10 cellular contexts compared by ENCODE assay signal in the genomic region with DNA sequence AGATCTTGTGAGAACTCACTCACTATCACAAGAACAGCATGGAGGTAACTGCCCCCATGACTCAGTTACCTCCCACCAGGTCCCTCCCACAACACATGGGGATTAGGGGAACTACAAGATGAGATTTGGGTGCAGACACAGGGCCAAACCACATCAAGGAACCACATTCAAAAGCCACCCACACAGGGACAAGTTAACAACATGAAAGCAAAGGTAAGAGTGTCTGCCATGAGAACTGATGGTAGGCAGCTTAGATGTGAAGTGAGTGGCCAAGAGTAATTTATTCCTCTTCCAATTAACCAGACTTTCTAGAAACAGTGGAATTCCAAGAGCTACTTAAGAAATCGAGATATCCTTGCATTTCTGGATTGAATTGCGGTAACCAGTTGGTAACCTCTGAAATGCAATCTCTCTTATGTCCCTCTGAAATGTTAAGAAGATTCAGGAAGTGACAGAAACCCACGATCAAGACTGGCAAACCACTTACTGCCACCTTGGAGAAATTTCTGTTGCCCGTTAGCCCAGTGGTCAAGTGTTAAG.
DNase-seq lines count a peak whose midpoint lies in the region; ATAC-seq, FAIRE-seq and TF ChIP-seq lines count a peak whose summit lies in the region.
"Had no signal": no experiment of that assay in that cellular context is flagged by ENCODE, and none has a peak within 500 bp of the region (broad histone marks: within the 10 kb centered on the region; RNA-seq: fewer than 3 reads in every experiment).

No MANE protein-coding gene starts in this region.

- no peak overlapping the region for H3K9ac ChIP-seq in GM12878 (ENCODE audit: control insufficient read depth, insufficient read depth, low read length)

- H3K27me3 ChIP-seq in GM12878 (replicated peaks in 1 of 2; ENCODE audit: control insufficient read depth in 2 of 2, insufficient read depth in 2 of 2, low read length in 1 of 2), result 0 out of 4 replicates have a peak, but pooled peaks cover 0 to 2% of the 10 kb centered on the region in 2 experiments

- H3K4me1 ChIP-seq in GM12878 (ENCODE audit: control insufficient read depth, insufficient read depth, low read length), result no peaks in the 10 kb centered on the region; the same call in 1 of the 2 replicates

- RAD21 ChIA-PET in GM12878 (lab: Charles Lee; ENCODE audit: unreplicated experiment), result interaction anchor here (0.8 to 2.6 kb wide), 5 partner anchors 12 to 125 kb away, joined by 3 to 13 read pairs (median 4); no protein-coding TSS in a partner anchor

- peak; percentile 64 for FAIRE-seq in GM12878 (lab: Jason Lieb, UNC)
- FAIRE-seq: urothelium cell line had no signal

- H2AFZ ChIP-seq in GM12878 (ENCODE audit: control insufficient read depth, low read depth, low read length), result no peak overlapping the region

- peak; percentile 33 to 62; a peak in 2 of 4 replicates for TF ChIP-seq EP300 in GM12878 (IDR thresholded peaks at IDR 0.05; ENCODE audit: borderline replicate concordance in 1 of 2, control insufficient read depth in 1 of 2, low read depth in 2 of 2, low read length in 2 of 2)

- ATAC-seq in HG02759 (IDR thresholded peaks at IDR 0.05; ENCODE audit: unreplicated experiment) (peak; percentile 67), GM12878 (peak; percentile 95), GM19467 (IDR thresholded peaks at IDR 0.05; ENCODE audit: unreplicated experiment) (no peak)

- WGBS in GM12878 (ENCODE audit: insufficient coverage, insufficient replicate concordance, low lambda C conversion rate, missing lambda C conversion rate), result 16% methylated on average over 4 of the region's 4 CpGs

- H3K4me3 ChIP-seq in GM12878, result no peak overlapping the region

- peak overlapping the region; percentile 15; the same call in 1 of the 2 replicates for H3K4me2 ChIP-seq in GM12878 (ENCODE audit: control insufficient read depth, insufficient read depth)

- H3K27ac ChIP-seq in GM12878 (ENCODE audit: control insufficient read depth, insufficient read depth), result no peak overlapping the region

- no TSS peak for BruUV-seq in GM12878 (replicated peaks; lab: Mats Ljungman, UMichigan)

- no peak for TF ChIP-seq CTCF in GM12878 (IDR thresholded peaks at IDR 0.05 in 2 of 3, conservative IDR thresholded peaks at IDR 0.05 in 1 of 3; ENCODE audit: control insufficient read depth in 2 of 3, extremely low read depth in 1 of 3, insufficient read depth in 1 of 3, low read depth in 3 of 3, low read length in 3 of 3)

- POLR2A ChIA-PET in GM12878 (lab: Charles Lee), result interaction anchor here (0.5 kb wide), 1 partner anchor 1323 kb away, joined by 6 read pairs; no protein-coding TSS in a partner anchor

- H3K9me3 ChIP-seq in GM12878 (replicated peaks; ENCODE audit: control insufficient read depth, insufficient read depth, low read length), result no peaks in the 10 kb centered on the region; the same call in 2 of the 3 replicates

- no peak for TF ChIP-seq POLR2A in GM12878 (IDR thresholded peaks at IDR 0.05; ENCODE audit: low read depth, low read length)

- SMC1A ChIA-PET in GM12878 (lab: Charles Lee; ENCODE audit: uncharacterized antibody, unreplicated experiment), result interaction anchor here (0.9 to 3.7 kb wide), 3 partner anchors 25 to 47 kb away, joined by 3 to 25 read pairs (median 5); no protein-coding TSS in a partner anchor

- H3K79me2 ChIP-seq in GM12878 (ENCODE audit: control insufficient read depth, insufficient read depth, low read length), result no peaks in the 10 kb centered on the region

- in situ Hi-C loops in GM12878 (cut with MboI), result no loop called here

- intact Hi-C loops in GM12878 (cut with micrococcal nuclease; ENCODE audit: unreplicated experiment), result no loop called here

- DNase-seq in activated CD4-positive, alpha-beta T cell treated with anti-CD3 and anti-CD28 coated beads, Interleukin-2, amount 50 U/mL, for 48 hours, result peak; percentile 29 to 63
- DNase-seq in GM12878 (ENCODE audit: low read depth, low spot score) (peak; percentile 56), NCI-H1417 (lab: John Stamatoyannopoulos, UW) (no peak), H4 (ENCODE audit: low spot score) (no peak), AG08396 (ENCODE audit: low spot score) (no peak)
- DNase-seq in stimulated activated CD8-positive, alpha-beta memory T cell treated with anti-CD3 and anti-CD28 coated beads, Interleukin-4, amount 100 ng/mL, for 48 hours, result peak; percentile 72
- DNase-seq: NCI-H510A treated with DMSO at 0.1 percent for 48 hours had no signal

- no peaks in the 10 kb centered on the region for H3K36me3 ChIP-seq in GM12878 (ENCODE audit: control insufficient read depth in 2 of 2, insufficient read depth in 2 of 2, low read length in 1 of 2)

- CTCF ChIA-PET in GM12878 (lab: Yijun Ruan, JAX), result interaction anchor here (0.5 to 1.0 kb wide), 3 partner anchors 12 to 421 kb away, joined by 3 to 4 read pairs (median 3); no protein-coding TSS in a partner anchor

- TF ChIP-seq RAD21 in GM12878 (IDR thresholded peaks at IDR 0.05; ENCODE audit: insufficient read depth, low read depth, low read length), result no peak

- no peaks in the 10 kb centered on the region for H4K20me1 ChIP-seq in GM12878 (ENCODE audit: control insufficient read depth, insufficient read depth)

TF ChIP-seq in GM12878, 131 proteins besides CTCF, POLR2A, EP300 and RAD21 (continues in another document):
- TF ChIP-seq BACH1 (IDR thresholded peaks at IDR 0.05; ENCODE audit: borderline replicate concordance) (no peak; the same call in 1 of the 2 replicates), HCFC1 (IDR thresholded peaks at IDR 0.05; ENCODE audit: low read length) (no peak), BHLHE40 (IDR thresholded peaks at IDR 0.05; ENCODE audit: borderline replicate concordance in 1 of 2, low read depth in 2 of 2, low read length in 1 of 2) (peak in 1 of 2 experiments; percentile 58; a peak in 1 of 4 replicates), TCF7 (IDR thresholded peaks at IDR 0.05; ENCODE audit: borderline replicate concordance) (peak; percentile 98), DPF2 (IDR thresholded peaks at IDR 0.05) (peak; percentile 73), ZNF207 (IDR thresholded peaks at IDR 0.05; ENCODE audit: borderline replicate concordance) (no peak), KAT2A (conservative IDR thresholded peaks at IDR 0.05; ENCODE audit: control insufficient read depth, low read depth, low read length) (no peak), POLR2AphosphoS2 (IDR thresholded peaks at IDR 0.05; ENCODE audit: low read depth, low read length) (no peak), EGR1 (IDR thresholded peaks at IDR 0.05; ENCODE audit: borderline replicate concordance in 1 of 2, low read depth in 2 of 2, low read length in 2 of 2) (peak in 1 of 2 experiments; percentile 34; a peak in 1 of 3 replicates), BCL3 (IDR thresholded peaks at IDR 0.05; ENCODE audit: borderline replicate concordance, insufficient read depth, low read depth, low read length, poor library complexity, severe bottlenecking) (no peak), YY1 (IDR thresholded peaks at IDR 0.05; ENCODE audit: low read depth, low read length) (no peak), EZH2 (IDR thresholded peaks at IDR 0.05; ENCODE audit: borderline replicate concordance, control insufficient read depth, low read depth, low read length) (no peak)
- TF ChIP-seq, protein P1, sequence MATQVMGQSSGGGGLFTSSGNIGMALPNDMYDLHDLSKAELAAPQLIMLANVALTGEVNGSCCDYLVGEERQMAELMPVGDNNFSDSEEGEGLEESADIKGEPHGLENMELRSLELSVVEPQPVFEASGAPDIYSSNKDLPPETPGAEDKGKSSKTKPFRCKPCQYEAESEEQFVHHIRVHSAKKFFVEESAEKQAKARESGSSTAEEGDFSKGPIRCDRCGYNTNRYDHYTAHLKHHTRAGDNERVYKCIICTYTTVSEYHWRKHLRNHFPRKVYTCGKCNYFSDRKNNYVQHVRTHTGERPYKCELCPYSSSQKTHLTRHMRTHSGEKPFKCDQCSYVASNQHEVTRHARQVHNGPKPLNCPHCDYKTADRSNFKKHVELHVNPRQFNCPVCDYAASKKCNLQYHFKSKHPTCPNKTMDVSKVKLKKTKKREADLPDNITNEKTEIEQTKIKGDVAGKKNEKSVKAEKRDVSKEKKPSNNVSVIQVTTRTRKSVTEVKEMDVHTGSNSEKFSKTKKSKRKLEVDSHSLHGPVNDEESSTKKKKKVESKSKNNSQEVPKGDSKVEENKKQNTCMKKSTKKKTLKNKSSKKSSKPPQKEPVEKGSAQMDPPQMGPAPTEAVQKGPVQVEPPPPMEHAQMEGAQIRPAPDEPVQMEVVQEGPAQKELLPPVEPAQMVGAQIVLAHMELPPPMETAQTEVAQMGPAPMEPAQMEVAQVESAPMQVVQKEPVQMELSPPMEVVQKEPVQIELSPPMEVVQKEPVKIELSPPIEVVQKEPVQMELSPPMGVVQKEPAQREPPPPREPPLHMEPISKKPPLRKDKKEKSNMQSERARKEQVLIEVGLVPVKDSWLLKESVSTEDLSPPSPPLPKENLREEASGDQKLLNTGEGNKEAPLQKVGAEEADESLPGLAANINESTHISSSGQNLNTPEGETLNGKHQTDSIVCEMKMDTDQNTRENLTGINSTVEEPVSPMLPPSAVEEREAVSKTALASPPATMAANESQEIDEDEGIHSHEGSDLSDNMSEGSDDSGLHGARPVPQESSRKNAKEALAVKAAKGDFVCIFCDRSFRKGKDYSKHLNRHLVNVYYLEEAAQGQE (IDR thresholded peaks at IDR 0.05; ENCODE audit: low read depth, low read length), result no peak
- TF ChIP-seq, protein P2, sequence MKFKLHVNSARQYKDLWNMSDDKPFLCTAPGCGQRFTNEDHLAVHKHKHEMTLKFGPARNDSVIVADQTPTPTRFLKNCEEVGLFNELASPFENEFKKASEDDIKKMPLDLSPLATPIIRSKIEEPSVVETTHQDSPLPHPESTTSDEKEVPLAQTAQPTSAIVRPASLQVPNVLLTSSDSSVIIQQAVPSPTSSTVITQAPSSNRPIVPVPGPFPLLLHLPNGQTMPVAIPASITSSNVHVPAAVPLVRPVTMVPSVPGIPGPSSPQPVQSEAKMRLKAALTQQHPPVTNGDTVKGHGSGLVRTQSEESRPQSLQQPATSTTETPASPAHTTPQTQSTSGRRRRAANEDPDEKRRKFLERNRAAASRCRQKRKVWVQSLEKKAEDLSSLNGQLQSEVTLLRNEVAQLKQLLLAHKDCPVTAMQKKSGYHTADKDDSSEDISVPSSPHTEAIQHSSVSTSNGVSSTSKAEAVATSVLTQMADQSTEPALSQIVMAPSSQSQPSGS (IDR thresholded peaks at IDR 0.05; ENCODE audit: low read length), result 0 out of 2 replicates have a peak, but pooled peaks have one; percentile 21

Comparison
In these comparisons a context has a peak if more than half of its experiments do, and no peak if none do; other contexts are left out.
1. DNase-seq: peak in activated CD4-positive, alpha-beta T cell treated with anti-CD3 and anti-CD28 coated beads, Interleukin-2, amount 50 U/mL, for 48 hours (2 of 2), GM12878 (single experiment) and stimulated activated CD8-positive, alpha-beta memory T cell treated with anti-CD3 and anti-CD28 coated beads, Interleukin-4, amount 100 ng/mL, for 48 hours (single experiment); none in NCI-H1417 (0 of 3), H4 (single experiment) and AG08396 (single experiment).